8 cellular contexts compared by ENCODE assay signal in the genomic region with DNA sequence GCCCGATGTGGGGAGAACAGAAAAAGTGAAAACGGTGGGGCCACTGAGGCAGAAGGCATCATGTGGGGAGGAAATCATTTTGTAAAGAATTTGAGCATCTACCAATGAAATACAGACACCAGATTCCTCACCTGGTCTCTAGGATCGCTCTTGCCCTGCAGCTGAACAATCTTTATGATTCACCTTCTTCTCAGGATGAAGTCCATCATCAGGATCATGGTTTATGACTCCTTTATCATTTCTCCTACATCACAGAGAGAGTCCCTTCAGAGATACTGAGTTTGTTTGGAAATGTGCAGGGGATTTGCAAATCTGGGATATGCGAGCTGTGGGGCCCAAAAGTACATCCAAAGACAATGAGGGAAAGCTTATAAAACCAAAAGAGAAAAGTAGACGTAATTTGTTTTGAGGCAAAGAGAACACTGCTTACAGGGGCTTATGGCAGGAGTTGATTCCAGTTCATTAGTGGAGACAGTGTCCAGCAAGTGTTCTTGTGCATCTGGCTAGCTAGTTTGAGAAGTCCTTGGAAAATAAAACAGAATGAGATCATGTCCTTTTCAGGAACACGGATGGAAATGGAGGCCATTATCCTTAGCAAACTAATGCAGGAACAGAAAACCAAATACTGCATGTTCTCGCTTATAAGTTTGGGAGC. TPM values are rescaled to one million over a fixed set of nuclear protein-coding genes. Genes with fewer than 3 reads are reported as not detected.
DNase-seq lines count a peak whose midpoint lies in the region; ATAC-seq and TF ChIP-seq lines count a peak whose summit lies in the region.

No MANE protein-coding gene starts in this region.

- H3K27me3 ChIP-seq in SK-N-SH (ENCODE audit: insufficient read depth), result no peaks in the 10 kb centered on the region
- no peaks in the 10 kb centered on the region for H3K27me3 ChIP-seq in right cardiac atrium (ENCODE audit: control insufficient read depth, insufficient read depth)
- H3K27me3 ChIP-seq in stomach smooth muscle (ENCODE audit: control insufficient read depth in 1 of 2, insufficient read depth in 2 of 2, low read length in 2 of 2), result no peaks in the 10 kb centered on the region

- no peaks in the 10 kb centered on the region for H3K79me2 ChIP-seq in SK-N-SH (ENCODE audit: insufficient read depth)

- POLR2A ChIA-PET in SK-N-SH (lab: Yijun Ruan, JAX), result interaction anchor here (1.1 kb wide), 1 partner anchor 16 kb away, joined by 7 read pairs; a partner anchor contains a TSS

- H3K4me3 ChIP-seq in SK-N-SH (ENCODE audit: low read depth in 2 of 2, low read length in 1 of 2) (no peak overlapping the region; a peak in 1 of 4 replicates), right cardiac atrium (ENCODE audit: low read length) (no peak overlapping the region), stomach smooth muscle (ENCODE audit: low read length in 2 of 2) (peak overlapping the region; percentile 66 to 71)

- peaks cover 4 to 16% of the 10 kb centered on the region in 2 experiments; a peak in 2 of 4 replicates for H3K4me1 ChIP-seq in SK-N-SH (ENCODE audit: control insufficient read depth in 1 of 2, insufficient read depth in 2 of 2, low read depth in 1 of 2, low read length in 1 of 2)
- no peaks in the 10 kb centered on the region for H3K4me1 ChIP-seq in right cardiac atrium (ENCODE audit: control insufficient read depth, insufficient read depth, low read length)
- no peaks in the 10 kb centered on the region for H3K4me1 ChIP-seq in stomach smooth muscle (ENCODE audit: control insufficient read depth, insufficient read depth, low read length)

- no peaks in the 10 kb centered on the region for H4K20me1 ChIP-seq in SK-N-SH (ENCODE audit: insufficient read depth)

- H3K9me2 ChIP-seq in SK-N-SH, result no peaks in the 10 kb centered on the region

- intact Hi-C loops in right cardiac atrium (cut with DNase I), result no loop called here

- peak; percentile 5 for ATAC-seq in GM21381 (IDR thresholded peaks at IDR 0.05; ENCODE audit: unreplicated experiment)
- ATAC-seq in right cardiac atrium, result peak in 1 of 2 donors; percentile 36
- ATAC-seq in GM19452 (IDR thresholded peaks at IDR 0.05; ENCODE audit: unreplicated experiment), result no peak

- 78% methylated on average over 7 of the region's 7 CpGs for WGBS in SK-N-SH (ENCODE audit: low lambda C conversion rate)
- WGBS in right cardiac atrium, result 51% methylated on average over 7 of the region's 7 CpGs

- no peak for TF ChIP-seq CTCF in SK-N-SH (IDR thresholded peaks at IDR 0.05)

- no peak for TF ChIP-seq EP300 in SK-N-SH (IDR thresholded peaks at IDR 0.05; ENCODE audit: borderline replicate concordance in 1 of 2, low read depth in 1 of 2, low read length in 1 of 2)

- peak overlapping the region; percentile 73 for H3K9ac ChIP-seq in SK-N-SH
- H3K9ac ChIP-seq in stomach smooth muscle (ENCODE audit: low read length in 2 of 2), result peak overlapping the region; percentile 78 to 84

- TF ChIP-seq RAD21 in SK-N-SH (IDR thresholded peaks at IDR 0.05; ENCODE audit: low read length), result no peak

- CTCF ChIA-PET in SK-N-SH (lab: Yijun Ruan, JAX), result interaction anchor here (0.6 to 1.2 kb wide), 2 partner anchors 224 to 227 kb away, joined by 3 read pairs; no protein-coding TSS in a partner anchor

- H3K9me3 ChIP-seq in SK-N-SH, result no peaks in the 10 kb centered on the region
- no peaks in the 10 kb centered on the region for H3K9me3 ChIP-seq in right cardiac atrium (ENCODE audit: control insufficient read depth, low read length)
- no peaks in the 10 kb centered on the region for H3K9me3 ChIP-seq in stomach smooth muscle (ENCODE audit: control insufficient read depth in 2 of 2, low read length in 2 of 2)

- H3F3A ChIP-seq in SK-N-SH (replicated peaks; ENCODE audit: insufficient read depth), result peaks cover 9% of the 10 kb centered on the region

- H3K36me3 ChIP-seq in SK-N-SH (replicated peaks in 1 of 2; ENCODE audit: control insufficient read depth in 1 of 2, insufficient read depth in 2 of 2, low read length in 1 of 2) (no peaks in the 10 kb centered on the region), stomach smooth muscle (ENCODE audit: control insufficient read depth in 2 of 2, insufficient read depth in 2 of 2, low read length in 2 of 2) (no peaks in the 10 kb centered on the region)

- no peak for DNase-seq in SK-N-SH
- DNase-seq in right cardiac atrium, result no peak
- DNase-seq in stimulated activated CD4-positive, alpha-beta T cell treated with anti-CD3 and anti-CD28 coated beads, Interleukin-15, amount 100 ng/mL, for 24 hours, result no peak
- DNase-seq in pons (ENCODE audit: low spot score), result no peak
- DNase-seq in midbrain (lab: John Stamatoyannopoulos, UW), result no peak

- peak overlapping the region; percentile 78 for H3K4me2 ChIP-seq in SK-N-SH

- H3K27ac ChIP-seq in SK-N-SH (ENCODE audit: low read depth in 2 of 2, low read length in 1 of 2) (peak overlapping the region; percentile 64 to 97; a peak in 3 of 4 replicates), right cardiac atrium (ENCODE audit: low read length) (peak overlapping the region; percentile 65), stomach smooth muscle (ENCODE audit: low read length) (peak overlapping the region; percentile 69)

- H2AFZ ChIP-seq in SK-N-SH (ENCODE audit: low read depth), result peak overlapping the region; percentile 33; the same call in 1 of the 2 replicates

TF ChIP-seq in SK-N-SH, 30 proteins besides CTCF, POLR2A, EP300 and RAD21:
- TF ChIP-seq, protein P1, sequence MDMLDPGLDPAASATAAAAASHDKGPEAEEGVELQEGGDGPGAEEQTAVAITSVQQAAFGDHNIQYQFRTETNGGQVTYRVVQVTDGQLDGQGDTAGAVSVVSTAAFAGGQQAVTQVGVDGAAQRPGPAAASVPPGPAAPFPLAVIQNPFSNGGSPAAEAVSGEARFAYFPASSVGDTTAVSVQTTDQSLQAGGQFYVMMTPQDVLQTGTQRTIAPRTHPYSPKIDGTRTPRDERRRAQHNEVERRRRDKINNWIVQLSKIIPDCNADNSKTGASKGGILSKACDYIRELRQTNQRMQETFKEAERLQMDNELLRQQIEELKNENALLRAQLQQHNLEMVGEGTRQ (IDR thresholded peaks at IDR 0.05; ENCODE audit: borderline replicate concordance, low read depth, low read length), result no peak
- TF ChIP-seq POLR2AphosphoS5 (IDR thresholded peaks at IDR 0.05; ENCODE audit: low read depth, low read length) (no peak), ELF1 (IDR thresholded peaks at IDR 0.05) (no peak)

RNA-seq across cellular contexts. Expression of a gene that starts 15.3 kb away (rescaled TPM):
- polyA plus RNA-seq in SK-N-SH (2012; rRNA removed), result 379 and 420 TPM in 2 replicates
- polyA plus RNA-seq in SK-N-SH (2012; cell fraction: cytosol; rRNA removed), result 504 and 630 TPM in 2 replicates
- 219 and 334 TPM in 2 replicates for polyA plus RNA-seq in SK-N-SH (2012; cell fraction: nucleus; rRNA removed)
- total RNA-seq in right cardiac atrium, result 100 to 1,000 TPM; 145 to 218 (median 167) TPM
- 168 TPM for polyA plus RNA-seq in right cardiac atrium

RNA-seq across cellular contexts. Expression of a gene that starts 52.8 kb away (rescaled TPM):
- polyA plus RNA-seq in SK-N-SH (2012; rRNA removed), result 37.2 and 59.1 TPM in 2 replicates
- polyA plus RNA-seq in SK-N-SH (2012; cell fraction: cytosol; rRNA removed), result 50.5 and 56.0 TPM in 2 replicates
- polyA plus RNA-seq in SK-N-SH (2012; cell fraction: nucleus; rRNA removed), result 59.9 and 106 TPM in 2 replicates
- total RNA-seq in right cardiac atrium, result under 1 TPM in 1 of 4 donors, not detected in 3; 0.12 TPM
- 0.07 TPM for polyA plus RNA-seq in right cardiac atrium

Comparison
In these comparisons a context has a peak if more than half of its experiments do, and no peak if none do; other contexts are left out.
1. H3K4me3 ChIP-seq: peak in stomach smooth muscle (2 of 2); none in SK-N-SH (0 of 2) and right cardiac atrium (single experiment).
2. RNA of a gene that starts 52.8 kb away (polyA plus RNA-seq): 37.2 to 106 TPM in SK-N-SH; 0.07 TPM in right cardiac atrium (single experiment); every median in the first group is over 10 times any median in the second.
3. Peak in every context shown above with its lines, with median percentiles within 50 percentile points of each other: H3K27ac ChIP-seq.